In genomic region chr2:188819011-188819410, GRCh38 we compare ENCODE assay signal across 20 cellular contexts.
"Had no signal": no experiment of that assay in that cellular context is flagged by ENCODE, and none has a peak within 500 bp of the region (broad histone marks: within the 10 kb centered on the region; RNA-seq: fewer than 3 reads in every experiment).

No MANE protein-coding gene starts in this region.

- H3K27me3 Mint-ChIP-seq: memory B cell, naive B cell had no signal

- H3K4me3 Mint-ChIP-seq: immature natural killer cell, memory B cell, naive B cell had no signal

- H3K36me3 Mint-ChIP-seq: immature natural killer cell, memory B cell, naive B cell had no signal

- ATAC-seq: gastrocnemius medialis, left cardiac atrium, lower lobe of right lung had no signal

- H3K36me3 ChIP-seq: gastrocnemius medialis, left ventricle myocardium inferior, lower lobe of right lung, sigmoid colon, suprapubic skin, thyroid gland, upper lobe of left lung had no signal

- H3K4me1 ChIP-seq: gastrocnemius medialis, left ventricle myocardium inferior, lower lobe of right lung, suprapubic skin, thyroid gland, upper lobe of left lung had no signal

- H3K27ac Mint-ChIP-seq: immature natural killer cell, memory B cell, naive B cell had no signal

- H3K27me3 ChIP-seq: gastrocnemius medialis, sigmoid colon, suprapubic skin, thyroid gland, upper lobe of left lung had no signal

- DNase-seq: caudate nucleus; effector CD4-positive, alpha-beta T cell; gastrocnemius medialis; immature natural killer cell; kidney; left cardiac atrium; left ventricle myocardium inferior; lower lobe of right lung; naive B cell; posterior cingulate gyrus; sigmoid colon; stimulated activated CD4-positive, alpha-beta T cell treated with anti-CD3 and anti-CD28 coated beads, Interleukin-12 subunit alpha, Interleukin-12 subunit beta, amount 100 ng/mL, for 4 hours; stimulated activated CD4-positive, alpha-beta T cell treated with anti-CD3 and anti-CD28 coated beads, Interleukin-2, amount 100 ng/mL, for 48 hours; stimulated activated naive CD4-positive, alpha-beta T cell treated with Interleukin-2 at 50 U/mL for 16 hours; thyroid gland; upper lobe of left lung had no signal

- H3K4me3 ChIP-seq: coronary artery, gastrocnemius medialis, left ventricle myocardium inferior, lower lobe of right lung, sigmoid colon, skin epidermis, suprapubic skin, thyroid gland, upper lobe of left lung had no signal

- H3K4me1 Mint-ChIP-seq: immature natural killer cell, memory B cell, naive B cell had no signal

- H3K9me3 ChIP-seq: gastrocnemius medialis, lower lobe of right lung, sigmoid colon, suprapubic skin, thyroid gland, upper lobe of left lung had no signal

- H3K27ac ChIP-seq: coronary artery, gastrocnemius medialis, left ventricle myocardium inferior, lower lobe of right lung, sigmoid colon, suprapubic skin, thyroid gland, upper lobe of left lung had no signal
